29 cellular contexts compared by ENCODE assay signal in the genomic region with DNA sequence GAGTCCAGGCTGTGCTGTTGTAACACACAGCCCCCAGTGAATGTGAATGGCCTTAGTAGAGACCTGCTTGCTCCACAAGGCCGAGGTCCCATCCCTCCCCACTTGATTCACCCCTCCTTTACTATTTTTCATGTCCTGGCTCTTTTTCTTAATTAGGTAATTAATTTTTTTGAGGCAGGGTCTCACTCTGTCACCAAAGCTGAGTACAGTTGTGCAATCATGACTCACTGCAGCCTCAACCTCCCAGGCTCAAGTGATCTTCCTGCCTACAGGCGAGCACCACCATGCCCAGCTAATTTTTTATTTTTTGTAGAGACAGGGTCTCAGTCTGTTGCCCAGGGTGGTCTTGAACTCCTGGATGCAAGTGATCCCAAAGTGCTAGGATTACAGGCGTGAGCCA.
DNase-seq lines count a peak whose midpoint lies in the region; ATAC-seq and TF ChIP-seq lines count a peak whose summit lies in the region.
"Had no signal": no experiment of that assay in that cellular context is flagged by ENCODE, and none has a peak within 500 bp of the region (broad histone marks: within the 10 kb centered on the region; RNA-seq: fewer than 3 reads in every experiment).

No MANE protein-coding gene starts in this region.

- H3K27me3 Mint-ChIP-seq in activated naive CD4-positive, alpha-beta T cell treated with anti-CD3 and anti-CD28 coated beads, Interleukin-2, amount 50 U/mL, for 24 hours, result no peaks in the 10 kb centered on the region
- H3K27me3 Mint-ChIP-seq: activated CD8-positive, alpha-beta memory T cell treated with anti-CD3 and anti-CD28 coated beads, Interleukin-2, amount 10 ng/mL, durations not matched to agents 7 days and 5 days; CD4-positive, CD25-positive, alpha-beta regulatory T cell; effector memory CD8-positive, alpha-beta T cell; natural killer cell treated with Interleukin-12 subunit alpha and Interleukin-12 subunit beta and Interleukin-15 and Interleukin-18, amount 100 ng/mL, for 72 hours; T-helper 17 cell had no signal

- H3K4me3 ChIP-seq in NB4 (ENCODE audit: low read depth, low read length) (no peak overlapping the region), coronary artery (no peak overlapping the region)
- H3K4me3 ChIP-seq: breast epithelium, heart left ventricle, lower lobe of right lung, ovary, SJSA1, upper lobe of right lung had no signal

- no peak for TF ChIP-seq POLR2A in NB4 (IDR thresholded peaks at IDR 0.05; ENCODE audit: extremely low read depth, insufficient read length)

- peaks cover 44% of the 10 kb centered on the region for H3K4me1 Mint-ChIP-seq in activated naive CD4-positive, alpha-beta T cell treated with anti-CD3 and anti-CD28 coated beads, Interleukin-2, amount 50 U/mL, for 24 hours
- H3K4me1 Mint-ChIP-seq in stimulated activated effector memory CD8-positive, alpha-beta T cell treated with anti-CD3 and anti-CD28 coated beads, Interleukin-12 subunit alpha, Interleukin-12 subunit beta, amount 100 ng/mL, for 72 hours, result peaks cover 24% of the 10 kb centered on the region

- H3K27ac Mint-ChIP-seq in activated naive CD4-positive, alpha-beta T cell treated with anti-CD3 and anti-CD28 coated beads, Interleukin-2, amount 50 U/mL, for 24 hours, result peak overlapping the region; percentile 60
- H3K27ac Mint-ChIP-seq in stimulated activated effector memory CD8-positive, alpha-beta T cell treated with anti-CD3 and anti-CD28 coated beads, Interleukin-12 subunit alpha, Interleukin-12 subunit beta, amount 100 ng/mL, for 72 hours, result peak overlapping the region; percentile 63
- H3K27ac Mint-ChIP-seq: natural killer cell treated with Interleukin-12 subunit alpha and Interleukin-12 subunit beta and Interleukin-15 and Interleukin-18, amount 100 ng/mL, for 72 hours had no signal

- no peak for DNase-seq in activated naive CD4-positive, alpha-beta T cell treated with anti-CD3 and anti-CD28 coated beads, Interleukin-2, amount 50 U/mL, for 16 hours
- DNase-seq in NB4 (ENCODE audit: low read depth) (peak; percentile 72), coronary artery (ENCODE audit: low spot score) (peak; percentile 14), RKO (ENCODE audit: low spot score) (no peak)
- no peak for DNase-seq in stimulated activated effector memory CD8-positive, alpha-beta T cell treated with anti-CD3 and anti-CD28 coated beads, Interleukin-12 subunit alpha, Interleukin-12 subunit beta, amount 100 ng/mL, for 72 hours (ENCODE audit: low spot score in 2 of 2)
- DNase-seq: CD4-positive, CD25-positive, alpha-beta regulatory T cell; effector memory CD8-positive, alpha-beta T cell; foreskin fibroblast; heart left ventricle; KG1; kidney glomerular epithelial cell; lower lobe of right lung; NCI-H1436; NCI-H2081 treated with DMSO at 0.1 percent for 48 hours; NCI-H345; NCI-H748 treated with DMSO at 0.1 percent for 48 hours; ovary; retina; RPMI8226; T-helper 17 cell had no signal

- H3K36me3 Mint-ChIP-seq in activated naive CD4-positive, alpha-beta T cell treated with anti-CD3 and anti-CD28 coated beads, Interleukin-2, amount 50 U/mL, for 24 hours, result no peaks in the 10 kb centered on the region
- H3K36me3 Mint-ChIP-seq in stimulated activated effector memory CD8-positive, alpha-beta T cell treated with anti-CD3 and anti-CD28 coated beads, Interleukin-12 subunit alpha, Interleukin-12 subunit beta, amount 100 ng/mL, for 72 hours, result peaks cover 6% of the 10 kb centered on the region
- H3K36me3 Mint-ChIP-seq: activated CD8-positive, alpha-beta memory T cell treated with anti-CD3 and anti-CD28 coated beads, Interleukin-2, amount 10 ng/mL, durations not matched to agents 7 days and 5 days; CD4-positive, CD25-positive, alpha-beta regulatory T cell; natural killer cell treated with Interleukin-12 subunit alpha and Interleukin-12 subunit beta and Interleukin-15 and Interleukin-18, amount 100 ng/mL, for 72 hours had no signal

- no peaks in the 10 kb centered on the region for H3K9me3 Mint-ChIP-seq in activated naive CD4-positive, alpha-beta T cell treated with anti-CD3 and anti-CD28 coated beads, Interleukin-2, amount 50 U/mL, for 24 hours
- H3K9me3 Mint-ChIP-seq in stimulated activated effector memory CD8-positive, alpha-beta T cell treated with anti-CD3 and anti-CD28 coated beads, Interleukin-12 subunit alpha, Interleukin-12 subunit beta, amount 100 ng/mL, for 72 hours, result no peaks in the 10 kb centered on the region
- H3K9me3 Mint-ChIP-seq: CD4-positive, CD25-positive, alpha-beta regulatory T cell; effector memory CD8-positive, alpha-beta T cell; natural killer cell treated with Interleukin-12 subunit alpha and Interleukin-12 subunit beta and Interleukin-15 and Interleukin-18, amount 100 ng/mL, for 72 hours had no signal

- ATAC-seq in stimulated activated effector memory CD8-positive, alpha-beta T cell treated with anti-CD3 and anti-CD28 coated beads, Interleukin-12 subunit alpha, Interleukin-12 subunit beta, amount 100 ng/mL, for 72 hours, result no peak
- ATAC-seq in GM21381 (IDR thresholded peaks at IDR 0.05; ENCODE audit: unreplicated experiment), result no peak
- ATAC-seq: esophagus mucosa, HCT116, heart left ventricle, lower lobe of right lung, upper lobe of right lung had no signal

- no peak overlapping the region for H3K27ac ChIP-seq in coronary artery
- H3K27ac ChIP-seq: heart left ventricle, lower lobe of right lung, ovary, SJSA1, upper lobe of right lung had no signal

- TF ChIP-seq CTCF in NB4 (IDR thresholded peaks at IDR 0.05; ENCODE audit: low read depth, low read length) (no peak), coronary artery (IDR thresholded peaks at IDR 0.05) (no peak)

- peak overlapping the region; percentile 61 for H3K4me3 Mint-ChIP-seq in activated naive CD4-positive, alpha-beta T cell treated with anti-CD3 and anti-CD28 coated beads, Interleukin-2, amount 50 U/mL, for 24 hours
- H3K4me3 Mint-ChIP-seq in stimulated activated effector memory CD8-positive, alpha-beta T cell treated with anti-CD3 and anti-CD28 coated beads, Interleukin-12 subunit alpha, Interleukin-12 subunit beta, amount 100 ng/mL, for 72 hours, result peak overlapping the region; percentile 56
- H3K4me3 Mint-ChIP-seq: activated CD8-positive, alpha-beta memory T cell treated with anti-CD3 and anti-CD28 coated beads, Interleukin-2, amount 10 ng/mL, durations not matched to agents 7 days and 5 days; natural killer cell treated with Interleukin-12 subunit alpha and Interleukin-12 subunit beta and Interleukin-15 and Interleukin-18, amount 100 ng/mL, for 72 hours had no signal

Comparison
In these comparisons a context has a peak if more than half of its experiments do, and no peak if none do; other contexts are left out.
1. DNase-seq: peak in NB4 (single experiment) and coronary artery (single experiment); none in activated naive CD4-positive, alpha-beta T cell treated with anti-CD3 and anti-CD28 coated beads, Interleukin-2, amount 50 U/mL, for 16 hours (single experiment), stimulated activated effector memory CD8-positive, alpha-beta T cell treated with anti-CD3 and anti-CD28 coated beads, Interleukin-12 subunit alpha, Interleukin-12 subunit beta, amount 100 ng/mL, for 72 hours (0 of 2) and RKO (single experiment).